ENCODE assay signal across 1 cellular context in the genomic region with DNA sequence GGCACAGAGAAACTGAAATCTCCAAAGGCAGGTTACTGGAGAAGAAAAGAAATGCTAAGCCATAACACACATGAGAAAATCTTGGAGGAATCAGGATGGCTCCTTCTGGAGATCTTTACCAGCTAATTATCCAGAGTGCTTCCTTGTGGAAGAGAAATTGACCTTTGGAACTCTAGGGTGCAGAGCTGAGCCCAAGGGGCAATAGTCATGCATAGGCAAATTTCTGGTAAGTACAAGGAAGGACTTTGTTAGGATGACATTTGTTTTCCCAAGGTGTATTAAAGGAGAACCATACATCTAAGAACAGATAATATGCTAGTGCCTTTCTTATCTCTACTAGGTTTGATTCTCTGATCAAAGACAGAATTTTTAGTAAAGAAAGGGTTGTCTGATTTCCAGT.
TF ChIP-seq lines count a peak whose summit lies in the region.

No MANE protein-coding gene starts in this region.

TF ChIP-seq in H1, 55 proteins besides CTCF, POLR2A, EP300 and RAD21:
- TF ChIP-seq KDM4A (IDR thresholded peaks at IDR 0.05; ENCODE audit: low read depth, low read length, severe bottlenecking): no peak
- TF ChIP-seq CEBPB (IDR thresholded peaks at IDR 0.05; ENCODE audit: low read depth, low read length): no peak
- no peak for TF ChIP-seq MAFK (IDR thresholded peaks at IDR 0.05; ENCODE audit: low read depth, low read length)
- TF ChIP-seq POLR2AphosphoS5 (IDR thresholded peaks at IDR 0.05; ENCODE audit: low read depth, low read length): no peak
- TF ChIP-seq CREB1 (IDR thresholded peaks at IDR 0.05): no peak
- TF ChIP-seq GABPA (IDR thresholded peaks at IDR 0.05; ENCODE audit: borderline replicate concordance, insufficient read depth, low read length): no peak
